23 cellular contexts compared by ENCODE assay signal in genomic region chr2:229343661-229344060, GRCh38.
"Had no signal": no experiment of that assay in that cellular context is flagged by ENCODE, and none has a peak within 500 bp of the region (broad histone marks: within the 10 kb centered on the region; RNA-seq: fewer than 3 reads in every experiment).

No MANE protein-coding gene starts in this region.

- H3K27ac ChIP-seq: cardiac muscle cell, gastroesophageal sphincter, neutrophil, ovary, tibial nerve, uterus had no signal

- H3K27me3 ChIP-seq: cardiac muscle cell, gastroesophageal sphincter, neutrophil, ovary, tibial nerve, uterus had no signal

- H3K4me1 ChIP-seq: gastroesophageal sphincter, prostate gland, tibial nerve, uterus had no signal

- ATAC-seq: gastroesophageal sphincter; left ventricle myocardium superior; stimulated activated naive CD8-positive, alpha-beta T cell treated with anti-CD3 and anti-CD28 coated beads, Interleukin-15, amount 100 ng/mL, for 72 hours; T-helper 17 cell had no signal

- H3K4me3 ChIP-seq: cardiac muscle cell, gastroesophageal sphincter, ovary, prostate gland, tibial nerve, uterus had no signal

- H3K27ac Mint-ChIP-seq: activated CD4-positive, alpha-beta memory T cell treated with anti-CD3 and anti-CD28 coated beads for 36 hours; activated naive CD8-positive, alpha-beta T cell treated with anti-CD3 and anti-CD28 coated beads, Interleukin-2, amount 10 ng/mL, durations not matched to agents 7 days and 5 days; nephron; stimulated activated naive CD8-positive, alpha-beta T cell treated with anti-CD3 and anti-CD28 coated beads, Interleukin-15, amount 100 ng/mL, for 72 hours; T-helper 17 cell had no signal

- H3K4me3 Mint-ChIP-seq: activated CD4-positive, alpha-beta memory T cell treated with anti-CD3 and anti-CD28 coated beads for 36 hours; activated naive CD8-positive, alpha-beta T cell treated with anti-CD3 and anti-CD28 coated beads, Interleukin-2, amount 10 ng/mL, durations not matched to agents 7 days and 5 days; nephron; stimulated activated naive CD8-positive, alpha-beta T cell treated with anti-CD3 and anti-CD28 coated beads, Interleukin-15, amount 100 ng/mL, for 72 hours; T-helper 17 cell had no signal

- DNase-seq: activated CD4-positive, alpha-beta memory T cell treated with anti-CD3 and anti-CD28 coated beads for 36 hours; activated CD4-positive, alpha-beta T cell treated with anti-CD3 and anti-CD28 coated beads for 48 hours; activated CD4-positive, CD25-positive, alpha-beta regulatory T cell; activated naive CD4-positive, alpha-beta T cell treated with Interleukin-2 at 50 U/mL for 16 hours; activated naive CD8-positive, alpha-beta T cell treated with anti-CD3 and anti-CD28 coated beads, Interleukin-2, amount 10 ng/mL, durations not matched to agents 7 days and 5 days; activated T-cell treated with anti-CD3 and anti-CD28 coated beads, Interleukin-2, amount 50 U/mL, for 48 hours; amygdala; cortex of kidney; erythroblast; hypothalamus; left ventricle myocardium superior; ovary; stimulated activated CD4-positive, alpha-beta T cell treated with anti-CD3 and anti-CD28 coated beads, Interleukin-12 subunit alpha, Interleukin-12 subunit beta, amount 100 ng/mL, for 4 hours; stimulated activated CD4-positive, alpha-beta T cell treated with anti-CD3 and anti-CD28 coated beads, Interleukin-4, amount 100 ng/mL, for 4 hours; stimulated activated naive CD8-positive, alpha-beta T cell treated with anti-CD3 and anti-CD28 coated beads, Interleukin-15, amount 100 ng/mL, for 72 hours; T-helper 17 cell; uterus had no signal

- H3K9me3 Mint-ChIP-seq: activated CD4-positive, alpha-beta memory T cell treated with anti-CD3 and anti-CD28 coated beads for 36 hours; activated naive CD8-positive, alpha-beta T cell treated with anti-CD3 and anti-CD28 coated beads, Interleukin-2, amount 10 ng/mL, durations not matched to agents 7 days and 5 days; stimulated activated naive CD8-positive, alpha-beta T cell treated with anti-CD3 and anti-CD28 coated beads, Interleukin-15, amount 100 ng/mL, for 72 hours had no signal

- H3K4me1 Mint-ChIP-seq: activated naive CD8-positive, alpha-beta T cell treated with anti-CD3 and anti-CD28 coated beads, Interleukin-2, amount 10 ng/mL, durations not matched to agents 7 days and 5 days; stimulated activated naive CD8-positive, alpha-beta T cell treated with anti-CD3 and anti-CD28 coated beads, Interleukin-15, amount 100 ng/mL, for 72 hours; T-helper 17 cell had no signal

- H3K36me3 Mint-ChIP-seq: activated CD4-positive, alpha-beta memory T cell treated with anti-CD3 and anti-CD28 coated beads for 36 hours; activated naive CD8-positive, alpha-beta T cell treated with anti-CD3 and anti-CD28 coated beads, Interleukin-2, amount 10 ng/mL, durations not matched to agents 7 days and 5 days had no signal

- H3K9me3 ChIP-seq: gastroesophageal sphincter, neutrophil, ovary, prostate gland, uterus had no signal

- H3K36me3 ChIP-seq: cardiac muscle cell, gastroesophageal sphincter, neutrophil, ovary, prostate gland, tibial nerve, uterus had no signal

- H3K27me3 Mint-ChIP-seq: activated naive CD8-positive, alpha-beta T cell treated with anti-CD3 and anti-CD28 coated beads, Interleukin-2, amount 10 ng/mL, durations not matched to agents 7 days and 5 days had no signal
